9 cellular contexts compared by ENCODE assay signal in genomic region chr1:59971464-59971911, GRCh38. TPM values are rescaled to one million over a fixed set of nuclear protein-coding genes. Genes with fewer than 3 reads are reported as not detected.
A peak's percentile ranks its signal among the peaks of the same experiment; 100 is the strongest.
DNase-seq lines count a peak whose midpoint lies in the region; ATAC-seq and TF ChIP-seq lines count a peak whose summit lies in the region.
"Had no signal": no experiment of that assay in that cellular context is flagged by ENCODE, and none has a peak within 500 bp of the region (broad histone marks: within the 10 kb centered on the region; RNA-seq: fewer than 3 reads in every experiment).

No MANE protein-coding gene starts in this region.

- no peaks in the 10 kb centered on the region for H3K36me3 Mint-ChIP-seq in MCF 10A (ENCODE audit: insufficient read depth, unreplicated experiment)
- H3K36me3 Mint-ChIP-seq: activated naive CD8-positive, alpha-beta T cell had no signal

- CTCF ChIA-PET in MCF 10A (lab: Yijun Ruan, JAX), result interaction anchor here (0.6 to 9.7 kb wide), 62 partner anchors 7 to 1670 kb away, joined by 3 to 88 read pairs (median 4); no protein-coding TSS in a partner anchor

- TF ChIP-seq CTCF in MCF 10A (IDR thresholded peaks at IDR 0.05; ENCODE audit: unreplicated experiment), result peak; percentile 91

- H3K4me3 Mint-ChIP-seq in MCF 10A (ENCODE audit: unreplicated experiment), result no peak overlapping the region
- H3K4me3 Mint-ChIP-seq: activated naive CD8-positive, alpha-beta T cell had no signal

- POLR2A ChIA-PET in MCF 10A (lab: Yijun Ruan, JAX), result interaction anchor here (0.6 to 1.0 kb wide), 2 partner anchors 200 to 1071 kb away, joined by 3 read pairs; no protein-coding TSS in a partner anchor

- peak; percentile 80 for DNase-seq in Daoy (ENCODE audit: low read depth)
- peak; percentile 44 to 78 for DNase-seq in HAP-1 (ENCODE audit: low spot score in 2 of 2)
- peak; percentile 64 for DNase-seq in NCI-H128 (lab: John Stamatoyannopoulos, UW; ENCODE audit: unreplicated experiment)
- DNase-seq in T follicular helper cell (ENCODE audit: low read depth), result peak; percentile 10
- peak; percentile 71 for DNase-seq in MCF 10A (ENCODE audit: unreplicated experiment)
- peak; percentile 85 for DNase-seq in iPS-NIHi7 (ENCODE audit: extremely low spot score)
- peak; percentile 32 for DNase-seq in smooth muscle cell of the brain vasculature (ENCODE audit: low read depth, low spot score)

- ATAC-seq in GM21717 (IDR thresholded peaks at IDR 0.05; ENCODE audit: unreplicated experiment), result no peak

- no peaks in the 10 kb centered on the region for H3K9me3 Mint-ChIP-seq in MCF 10A (ENCODE audit: unreplicated experiment)

- in situ Hi-C loops in HAP-1 (cut with MboI; ENCODE audit: low sequenced_read_pairs), result no loop called here

- no TSS peak for BruUV-seq in MCF 10A (replicated peaks; lab: Mats Ljungman, UMichigan)

- no peak overlapping the region for H3K27ac Mint-ChIP-seq in MCF 10A (ENCODE audit: low read depth, unreplicated experiment)
- H3K27ac Mint-ChIP-seq: activated naive CD8-positive, alpha-beta T cell had no signal

- H3K27me3 Mint-ChIP-seq in MCF 10A (ENCODE audit: insufficient read depth, unreplicated experiment), result peaks cover 55% of the 10 kb centered on the region

- no peaks in the 10 kb centered on the region for H3K36me3 ChIP-seq in HAP-1 (replicated peaks)

- intact Hi-C loops in MCF 10A (cut with micrococcal nuclease), result loop anchor here (5.0 to 10.0 kb wide), 2 partner anchors 311 to 873 kb away; no protein-coding TSS in a partner anchor

- H3K4me1 ChIP-seq in HAP-1, result no peaks in the 10 kb centered on the region

- H3K9me3 ChIP-seq in HAP-1, result no peaks in the 10 kb centered on the region

- H3K27me3 ChIP-seq in HAP-1 (ENCODE audit: low read depth), result peaks cover 23% of the 10 kb centered on the region

- H3K4me1 Mint-ChIP-seq in MCF 10A (ENCODE audit: insufficient read depth, unreplicated experiment), result no peaks in the 10 kb centered on the region

- H3K4me3 ChIP-seq in HAP-1, result no peak overlapping the region

RNA-seq across cellular contexts. Expression of gene CYP2J2, which starts 44.9 kb away (rescaled TPM):
- total RNA-seq in Daoy (2014; rRNA removed; shearing (Covaris generic)), result 4.2 and 4.7 TPM in 2 replicates
- 0.25 and 0.42 TPM in 2 replicates for total RNA-seq in MCF 10A (2022)

Comparison
In these comparisons a context has a peak if more than half of its experiments do, and no peak if none do; other contexts are left out.
1. DNase-seq: peak in every context shown above with its lines; median percentile 85 in iPS-NIHi7; 80 in Daoy; 71 in MCF 10A; 64 in NCI-H128; 61 in HAP-1; 32 in smooth muscle cell of the brain vasculature; 10 in T follicular helper cell.